ENCODE assay signal across 19 cellular contexts in the genomic region with DNA sequence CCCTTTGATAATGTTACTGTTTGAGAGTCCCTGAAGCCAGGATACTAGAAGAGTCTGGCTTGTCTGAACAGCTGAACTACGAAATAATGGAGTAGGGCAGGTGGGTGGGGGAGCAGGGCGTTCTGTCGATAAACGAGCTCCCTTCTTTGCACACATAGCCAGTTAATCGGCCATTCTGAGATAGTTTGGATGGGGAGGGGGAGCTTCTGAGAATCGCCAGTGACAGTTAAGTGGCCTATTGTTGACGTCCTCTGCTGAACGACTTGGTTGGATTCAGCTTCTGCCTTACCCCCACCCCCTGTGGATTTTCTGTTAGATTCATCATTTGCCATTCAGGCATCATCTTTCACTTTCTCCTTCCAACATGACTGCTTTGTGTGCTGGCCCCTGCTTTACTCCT. TPM values are rescaled to one million over a fixed set of nuclear protein-coding genes. Genes with fewer than 3 reads are reported as not detected.
A peak's percentile ranks its signal among the peaks of the same experiment; 100 is the strongest.
DNase-seq lines count a peak whose midpoint lies in the region; ATAC-seq and TF ChIP-seq lines count a peak whose summit lies in the region.
"Had no signal": no experiment of that assay in that cellular context is flagged by ENCODE, and none has a peak within 500 bp of the region (broad histone marks: within the 10 kb centered on the region; RNA-seq: fewer than 3 reads in every experiment).

No MANE protein-coding gene starts in this region.

- H3K36me3 Mint-ChIP-seq in progenitor cell of endocrine pancreas (ENCODE audit: insufficient read depth), result no peaks in the 10 kb centered on the region

- no peaks in the 10 kb centered on the region for H3K36me3 ChIP-seq in fibroblast of lung (ENCODE audit: control insufficient read depth, insufficient read depth, low read length)
- H3K36me3 ChIP-seq: HAP-1, right atrium auricular region had no signal

- no peak overlapping the region for H3K4me3 Mint-ChIP-seq in progenitor cell of endocrine pancreas (ENCODE audit: low read depth)

- no peak overlapping the region for H3K4me3 ChIP-seq in fibroblast of lung (replicated peaks in 1 of 4; ENCODE audit: control extremely low read depth in 1 of 4, insufficient read depth in 1 of 4, low read depth in 3 of 4, low read length in 4 of 4)
- H3K4me3 ChIP-seq: HAP-1, right atrium auricular region had no signal

- no peak for TF ChIP-seq CTCF in fibroblast of lung (conservative IDR thresholded peaks at IDR 0.05 in 1 of 2, IDR thresholded peaks at IDR 0.05 in 1 of 2; ENCODE audit: low read depth in 1 of 2, low read length in 2 of 2)
- TF ChIP-seq CTCF in progenitor cell of endocrine pancreas (IDR thresholded peaks at IDR 0.05; ENCODE audit: unreplicated experiment), result no peak

- H2AFZ ChIP-seq in fibroblast of lung (ENCODE audit: low read length), result peak overlapping the region; percentile 4

- no peak for ATAC-seq in GM21360 (IDR thresholded peaks at IDR 0.05; ENCODE audit: unreplicated experiment)

- H3K27ac Mint-ChIP-seq in progenitor cell of endocrine pancreas, result peak overlapping the region; percentile 19

- peak overlapping the region; percentile 3 for H3K4me2 ChIP-seq in fibroblast of lung (ENCODE audit: extremely low read depth, insufficient read depth, low read length)

- H4K20me1 ChIP-seq in fibroblast of lung (ENCODE audit: control insufficient read depth, extremely low read depth, insufficient read depth, low read length), result no peaks in the 10 kb centered on the region

- no peaks in the 10 kb centered on the region for H3K27me3 ChIP-seq in fibroblast of lung (ENCODE audit: control insufficient read depth, insufficient read depth, low read length)
- H3K27me3 ChIP-seq: right atrium auricular region had no signal

- H3K9ac ChIP-seq in fibroblast of lung (ENCODE audit: insufficient read depth, low read length), result no peak overlapping the region

- no peak overlapping the region for H3K27ac ChIP-seq in fibroblast of lung (ENCODE audit: insufficient read depth, low read length)
- H3K27ac ChIP-seq: right atrium auricular region had no signal

- H3K4me1 ChIP-seq in fibroblast of lung (ENCODE audit: control insufficient read depth, extremely low read depth, insufficient read depth, low read length), result peaks cover under 1% of the 10 kb centered on the region
- H3K4me1 ChIP-seq: right atrium auricular region had no signal

- peaks cover 15% of the 10 kb centered on the region for H3K4me1 Mint-ChIP-seq in progenitor cell of endocrine pancreas (ENCODE audit: low read depth)

- DNase-seq in NCI-H1105 (lab: John Stamatoyannopoulos, UW), result peak; percentile 63
- DNase-seq in NCI-H69 (lab: John Stamatoyannopoulos, UW), result peak; percentile 91
- no peak for DNase-seq in fibroblast of lung (ENCODE audit: low read depth in 2 of 2)
- no peak for DNase-seq in progenitor cell of endocrine pancreas (ENCODE audit: low spot score, unreplicated experiment)
- no peak for DNase-seq in COLO829 (ENCODE audit: low spot score)
- no peak for DNase-seq in stimulated activated naive CD4-positive, alpha-beta T cell treated with Interleukin-2 at 50 U/mL for 16 hours (lab: John Stamatoyannopoulos, UW)
- DNase-seq: activated CD4-positive, CD25-positive, alpha-beta regulatory T cell; activated CD8-positive, alpha-beta memory T cell treated with anti-CD3 and anti-CD28 coated beads, Interleukin-2, amount 50 U/mL, for 48 hours; activated naive CD4-positive, alpha-beta T cell treated with anti-CD3 and anti-CD28 coated beads, Interleukin-2, amount 50 U/mL, for 16 hours; caudate nucleus; glutamatergic neuron; KG1; kidney glomerular epithelial cell; NCI-H226; stimulated activated CD4-positive, alpha-beta T cell treated with anti-CD3 and anti-CD28 coated beads, Interleukin-2, amount 100 ng/mL, for 48 hours had no signal

- no peaks in the 10 kb centered on the region for H3K9me3 ChIP-seq in fibroblast of lung (ENCODE audit: control insufficient read depth, insufficient read depth, low read depth, low read length)
- H3K9me3 ChIP-seq: HAP-1, right atrium auricular region had no signal

- H3K27me3 Mint-ChIP-seq in progenitor cell of endocrine pancreas, result peaks cover 2% of the 10 kb centered on the region

- H3K79me2 ChIP-seq in fibroblast of lung (ENCODE audit: control insufficient read depth, insufficient read depth, low read length), result no peaks in the 10 kb centered on the region

- peaks cover 2% of the 10 kb centered on the region for H3K9me3 Mint-ChIP-seq in progenitor cell of endocrine pancreas (ENCODE audit: low read depth)

RNA-seq across cellular contexts. Expression of gene CPA5, which starts 0.5 kb away (rescaled TPM):
- total RNA-seq in fibroblast of lung (not detected in 2 replicates), progenitor cell of endocrine pancreas (not detected in 2 replicates)
- polyA plus RNA-seq in fibroblast of lung, result not detected in 2 replicates
- polyA plus RNA-seq in fibroblast of lung (2012), result 0.09 and 0.31 TPM in 2 replicates
- not detected in 2 replicates for polyA minus RNA-seq in fibroblast of lung (ENCODE audit: low replicate concordance)
- total RNA-seq: right atrium auricular region, urinary bladder had no signal

RNA-seq across cellular contexts. Expression of gene CPA1, which starts 35.2 kb away (rescaled TPM):
- under 0.01 TPM in 1 of 2 replicates, not detected in the other for total RNA-seq in fibroblast of lung
- polyA plus RNA-seq in fibroblast of lung, result 0.12 TPM in 1 of 2 replicates, not detected in the other
- polyA plus RNA-seq in fibroblast of lung (2012), result 0.18 and 0.19 TPM in 2 replicates
- not detected in 2 replicates for polyA minus RNA-seq in fibroblast of lung (ENCODE audit: low replicate concordance)
- 17.8 and 23.7 TPM in 2 replicates for total RNA-seq in progenitor cell of endocrine pancreas
- total RNA-seq: right atrium auricular region had no signal

RNA-seq across cellular contexts. Expression of gene CPA4, which starts 52.1 kb away (rescaled TPM):
- 6.4 and 20.0 TPM in 2 replicates for total RNA-seq in fibroblast of lung
- 31.5 and 48.3 TPM in 2 replicates for polyA plus RNA-seq in fibroblast of lung
- polyA plus RNA-seq in fibroblast of lung (2012), result 18.7 and 31.0 TPM in 2 replicates
- polyA minus RNA-seq in fibroblast of lung (ENCODE audit: low replicate concordance), result 37.6 and 39.8 TPM in 2 replicates
- 4.9 and 5.1 TPM in 2 replicates for total RNA-seq in progenitor cell of endocrine pancreas
- polyA plus RNA-seq: urinary bladder had no signal

Comparison
In these comparisons a context has a peak if more than half of its experiments do, and no peak if none do; other contexts are left out.
1. DNase-seq: peak in NCI-H1105 (single experiment) and NCI-H69 (single experiment); none in fibroblast of lung (0 of 2), progenitor cell of endocrine pancreas (single experiment), COLO829 (single experiment) and stimulated activated naive CD4-positive, alpha-beta T cell treated with Interleukin-2 at 50 U/mL for 16 hours (single experiment).
2. RNA of gene CPA1, which starts 35.2 kb away (total RNA-seq): 17.8 to 23.7 TPM in progenitor cell of endocrine pancreas; under 0.01 TPM in fibroblast of lung; every median in the first group is over 10 times any median in the second.